8 cellular contexts compared by ENCODE assay signal in the genomic region with DNA sequence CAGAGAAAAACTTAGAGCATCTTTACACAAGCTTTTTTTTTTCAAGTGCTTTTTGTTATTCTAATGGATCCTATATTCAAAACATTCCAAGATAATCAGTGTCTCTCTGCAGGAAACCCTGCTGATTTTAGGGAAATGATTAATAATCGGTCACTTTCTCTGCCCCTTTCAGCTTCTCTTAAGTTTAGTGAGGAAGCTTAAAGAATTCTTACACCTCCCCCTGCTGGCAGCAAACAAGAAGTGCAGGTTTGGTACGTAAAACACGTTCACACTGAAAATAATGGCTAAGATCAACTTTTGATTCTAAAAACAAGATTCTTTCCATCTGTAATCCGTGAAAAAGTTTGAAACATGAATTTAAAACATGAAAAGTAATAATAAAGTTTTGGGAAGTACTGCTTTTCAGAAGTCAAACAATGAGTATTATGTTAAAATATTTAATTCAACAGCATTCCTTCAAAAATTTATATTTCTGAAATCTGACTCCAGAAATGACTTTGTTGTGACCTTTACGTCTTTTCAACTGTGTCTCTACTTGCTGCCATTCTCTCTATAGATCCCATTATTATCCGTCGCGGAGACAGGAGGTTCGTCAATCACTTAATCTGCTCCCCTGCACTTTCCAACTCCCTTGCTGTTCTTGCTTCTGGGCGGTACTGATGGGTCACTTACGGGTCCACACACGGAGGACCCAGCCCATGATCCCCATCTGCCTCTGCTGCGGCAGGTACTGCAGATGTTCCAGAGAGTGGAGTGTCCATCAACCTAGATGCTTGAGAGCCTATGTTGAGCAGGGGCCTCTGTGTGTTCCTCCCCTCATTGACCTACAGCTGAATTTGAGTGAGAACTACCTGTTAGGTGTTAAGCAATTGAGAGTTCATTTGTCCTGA.
DNase-seq lines count a peak whose midpoint lies in the region; ATAC-seq and TF ChIP-seq lines count a peak whose summit lies in the region.

No MANE protein-coding gene starts in this region.

- DNase-seq in AG09309 (ENCODE audit: low read depth) = peak; percentile 14
- peak; percentile 50 for DNase-seq in NOMO-1 treated with DMSO at 0.1 percent for 48 hours (lab: John Stamatoyannopoulos, UW; ENCODE audit: unreplicated experiment)
- peak; percentile 42 for DNase-seq in amniotic stem cell (lab: John Stamatoyannopoulos, UW)
- peak; percentile 73 for DNase-seq in hepatocyte (ENCODE audit: low spot score)
- DNase-seq in T1000 (lab: John Stamatoyannopoulos, UW) = no peak

- no peak overlapping the region for H3K27ac ChIP-seq in hepatocyte

- H3K9me2 ChIP-seq in hepatocyte (replicated peaks; ENCODE audit: insufficient read depth) = no peaks in the 10 kb centered on the region

- peak; percentile 78 for TF ChIP-seq CTCF in AG09309 (IDR thresholded peaks at IDR 0.05; ENCODE audit: control insufficient read depth, insufficient read depth, low read depth, low read length, missing control alignments)
- peak; percentile 72 for TF ChIP-seq CTCF in GM12873 (IDR thresholded peaks at IDR 0.05; ENCODE audit: insufficient read depth, low read depth, low read length, missing control alignments)
- peak; percentile 87 for TF ChIP-seq CTCF in hepatocyte (IDR thresholded peaks at IDR 0.05; ENCODE audit: poor library complexity)

- H3K27me3 ChIP-seq in hepatocyte (no peaks in the 10 kb centered on the region), skeletal muscle satellite cell (ENCODE audit: control insufficient read depth, insufficient read depth, low read length) (peaks cover 9% of the 10 kb centered on the region)

- ATAC-seq in HG03159 (IDR thresholded peaks at IDR 0.05; ENCODE audit: unreplicated experiment) = peak; percentile 63

- H3K79me2 ChIP-seq in hepatocyte = no peaks in the 10 kb centered on the region

- H2AFZ ChIP-seq in hepatocyte = peak overlapping the region; percentile 9

- peak overlapping the region; percentile 3 for H3K9ac ChIP-seq in skeletal muscle satellite cell (ENCODE audit: low read depth, low read length)

- H3K9me3 ChIP-seq in hepatocyte (ENCODE audit: low read depth) = no peaks in the 10 kb centered on the region
- no peaks in the 10 kb centered on the region for H3K9me3 ChIP-seq in skeletal muscle satellite cell (replicated peaks; ENCODE audit: low read length)

- H3K4me2 ChIP-seq in hepatocyte (peak overlapping the region; percentile 32), skeletal muscle satellite cell (ENCODE audit: low read length) (peak overlapping the region; percentile 58)

- no peaks in the 10 kb centered on the region for H4K20me1 ChIP-seq in hepatocyte (ENCODE audit: insufficient read depth, poor library complexity, severe bottlenecking)

- H3K4me3 ChIP-seq in AG09309 (ENCODE audit: control insufficient read depth, low read depth, low read length) = no peak overlapping the region
- H3K4me3 ChIP-seq in hepatocyte = no peak overlapping the region
- H3K4me3 ChIP-seq in skeletal muscle satellite cell (ENCODE audit: low read length) = no peak overlapping the region

- H3K36me3 ChIP-seq in hepatocyte (replicated peaks; ENCODE audit: insufficient read depth, low read depth) (no peaks in the 10 kb centered on the region), skeletal muscle satellite cell (ENCODE audit: insufficient read depth, low read length) (no peaks in the 10 kb centered on the region)

- WGBS in hepatocyte (ENCODE audit: low lambda C conversion rate, missing lambda C conversion rate) = 45% methylated on average over 13 of the region's 13 CpGs

- H3K4me1 ChIP-seq in hepatocyte (ENCODE audit: insufficient read depth) (no peaks in the 10 kb centered on the region), skeletal muscle satellite cell (ENCODE audit: control insufficient read depth, insufficient read depth, low read length) (peaks cover 5% of the 10 kb centered on the region)
